8 cellular contexts compared by ENCODE assay signal in genomic region chr3:195659136-195659533, GRCh38.
A peak's percentile ranks its signal among the peaks of the same experiment; 100 is the strongest.
DNase-seq lines count a peak whose midpoint lies in the region; ATAC-seq and TF ChIP-seq lines count a peak whose summit lies in the region.
"Not testable (repeated sequence)": the region's sequence is repeated elsewhere in the genome, so short reads cannot be mapped to it uniquely, and the experiment has no call there.

No MANE protein-coding gene starts in this region.

- H3K27me3 ChIP-seq in IMR-90 (ENCODE audit: control insufficient read depth, insufficient read depth, low read length); left ventricle myocardium inferior (ENCODE audit: low read depth); neuron (ENCODE audit: insufficient read depth, low read length); vagina: not testable (repeated sequence)

- H2BK120ac ChIP-seq in IMR-90 (ENCODE audit: low read depth, low read length): not testable (repeated sequence)

- not testable (repeated sequence) for H3K79me1 ChIP-seq in IMR-90 (ENCODE audit: low read depth in 1 of 2, low read length in 2 of 2)

- not testable (repeated sequence) for H3K9me1 ChIP-seq in IMR-90 (ENCODE audit: insufficient read depth, low read length)

- H2AK5ac ChIP-seq in IMR-90 (ENCODE audit: low read depth, low read length): not testable (repeated sequence)

- DNase-seq in CD1c-positive myeloid dendritic cell (ENCODE audit: extremely low spot score): peak; percentile 5
- DNase-seq in IMR-90; T-cell; activated T-helper 1 cell treated with anti-CD3 and anti-CD28 coated beads, Interleukin-12 subunit alpha, Interleukin-12 subunit beta, Interleukin-2, Interleukin-4 antibody, amounts not matched to agents 30 ng/mL and 10 ng/mL and 1 ng/mL, durations not matched to agents 14 hours and 24 hours and 36 hours (ENCODE audit: low spot score); central memory CD8-positive, alpha-beta T cell (ENCODE audit: low spot score in 2 of 2); left ventricle myocardium inferior; vagina (ENCODE audit: extremely low spot score in 2 of 2): not testable (repeated sequence)

- not testable (repeated sequence) for H2BK20ac ChIP-seq in IMR-90 (ENCODE audit: low read depth, low read length)

- not testable (repeated sequence) for H3K27me3 Mint-ChIP-seq in T-cell; activated T-helper 1 cell treated with anti-CD3 and anti-CD28 coated beads, Interleukin-12 subunit alpha, Interleukin-12 subunit beta, Interleukin-2, Interleukin-4 antibody, amounts not matched to agents 30 ng/mL and 10 ng/mL and 1 ng/mL, durations not matched to agents 14 hours and 24 hours and 36 hours (ENCODE audit: insufficient read depth); central memory CD8-positive, alpha-beta T cell

- H2BK15ac ChIP-seq in IMR-90 (ENCODE audit: low read depth, low read length): not testable (repeated sequence)

- not testable (repeated sequence) for H3K9me3 ChIP-seq in IMR-90 (ENCODE audit: control insufficient read depth, insufficient read depth, low read length); left ventricle myocardium inferior (replicated peaks); neuron (ENCODE audit: low read length); vagina

- in situ Hi-C loops in IMR-90 (cut with MboI; ENCODE audit: low sequenced_read_pairs): not testable (repeated sequence)

- H3K27ac Mint-ChIP-seq in T-cell; activated T-helper 1 cell treated with anti-CD3 and anti-CD28 coated beads, Interleukin-12 subunit alpha, Interleukin-12 subunit beta, Interleukin-2, Interleukin-4 antibody, amounts not matched to agents 30 ng/mL and 10 ng/mL and 1 ng/mL, durations not matched to agents 14 hours and 24 hours and 36 hours; central memory CD8-positive, alpha-beta T cell (ENCODE audit: low read depth): not testable (repeated sequence)

- not testable (repeated sequence) for H3K4me1 ChIP-seq in IMR-90 (ENCODE audit: control insufficient read depth, insufficient read depth, low read length); neuron (ENCODE audit: insufficient read depth, low read length); vagina
- peaks cover 10% of the 10 kb centered on the region for H3K4me1 ChIP-seq in left ventricle myocardium inferior

- not testable (repeated sequence) for H3K4me1 Mint-ChIP-seq in T-cell; central memory CD8-positive, alpha-beta T cell
- H3K4me1 Mint-ChIP-seq in activated T-helper 1 cell treated with anti-CD3 and anti-CD28 coated beads, Interleukin-12 subunit alpha, Interleukin-12 subunit beta, Interleukin-2, Interleukin-4 antibody, amounts not matched to agents 30 ng/mL and 10 ng/mL and 1 ng/mL, durations not matched to agents 14 hours and 24 hours and 36 hours (ENCODE audit: low read depth): peaks cover 11% of the 10 kb centered on the region

- H4K8ac ChIP-seq in IMR-90 (ENCODE audit: low read depth in 2 of 2, low read length in 2 of 2): not testable (repeated sequence)

- H3K4me3 Mint-ChIP-seq in T-cell: peak overlapping the region; percentile 43 to 50 (median 48)
- peak overlapping the region; percentile 71 for H3K4me3 Mint-ChIP-seq in activated T-helper 1 cell treated with anti-CD3 and anti-CD28 coated beads, Interleukin-12 subunit alpha, Interleukin-12 subunit beta, Interleukin-2, Interleukin-4 antibody, amounts not matched to agents 30 ng/mL and 10 ng/mL and 1 ng/mL, durations not matched to agents 14 hours and 24 hours and 36 hours
- H3K4me3 Mint-ChIP-seq in central memory CD8-positive, alpha-beta T cell: peak overlapping the region; percentile 27

- H3K27ac ChIP-seq in IMR-90 (ENCODE audit: insufficient read depth, low read length); left ventricle myocardium inferior (replicated peaks); vagina: not testable (repeated sequence)

- not testable (repeated sequence) for H2AK9ac ChIP-seq in IMR-90 (replicated peaks; ENCODE audit: low read depth, low read length, poor library complexity)

- CTCF ChIA-PET in IMR-90 (lab: Yijun Ruan, JAX); T-cell (lab: Charles Lee): not testable (repeated sequence)

- TF ChIP-seq RAD21 in IMR-90 (IDR thresholded peaks at IDR 0.05; ENCODE audit: low read length): not testable (repeated sequence)

- H3K36me3 ChIP-seq in IMR-90 (ENCODE audit: control insufficient read depth, insufficient read depth, low read length); left ventricle myocardium inferior; neuron (ENCODE audit: insufficient read depth, low read length); vagina: not testable (repeated sequence)

- H3K4me3 ChIP-seq in IMR-90 (ENCODE audit: insufficient read depth, low read depth, low read length): not testable (repeated sequence)
- H3K4me3 ChIP-seq in left ventricle myocardium inferior: peak overlapping the region; percentile 77
- H3K4me3 ChIP-seq in neuron (ENCODE audit: low read length): peak overlapping the region; percentile 40
- H3K4me3 ChIP-seq in vagina: peak overlapping the region; percentile 26 to 58

- not testable (repeated sequence) for H3K14ac ChIP-seq in IMR-90 (replicated peaks; ENCODE audit: low read depth, low read length)

- H4K20me1 ChIP-seq in IMR-90 (ENCODE audit: insufficient read depth, low read length): not testable (repeated sequence)

- H3K36me3 Mint-ChIP-seq in T-cell; activated T-helper 1 cell treated with anti-CD3 and anti-CD28 coated beads, Interleukin-12 subunit alpha, Interleukin-12 subunit beta, Interleukin-2, Interleukin-4 antibody, amounts not matched to agents 30 ng/mL and 10 ng/mL and 1 ng/mL, durations not matched to agents 14 hours and 24 hours and 36 hours (ENCODE audit: low read depth): not testable (repeated sequence)
- H3K36me3 Mint-ChIP-seq in central memory CD8-positive, alpha-beta T cell (ENCODE audit: insufficient read depth): peaks cover 12% of the 10 kb centered on the region

- H3K9me3 Mint-ChIP-seq in T-cell; activated T-helper 1 cell treated with anti-CD3 and anti-CD28 coated beads, Interleukin-12 subunit alpha, Interleukin-12 subunit beta, Interleukin-2, Interleukin-4 antibody, amounts not matched to agents 30 ng/mL and 10 ng/mL and 1 ng/mL, durations not matched to agents 14 hours and 24 hours and 36 hours; central memory CD8-positive, alpha-beta T cell: not testable (repeated sequence)

- not testable (repeated sequence) for H2AFZ ChIP-seq in IMR-90 (replicated peaks; ENCODE audit: low read length, poor library complexity); neuron (ENCODE audit: low read depth, low read length)

- H3K18ac ChIP-seq in IMR-90 (ENCODE audit: low read depth, low read length): not testable (repeated sequence)

- not testable (repeated sequence) for H3K4ac ChIP-seq in IMR-90 (ENCODE audit: low read depth, low read length)

- not testable (repeated sequence) for H2BK5ac ChIP-seq in IMR-90 (ENCODE audit: low read depth, low read length, poor library complexity, severe bottlenecking)

- H3K56ac ChIP-seq in IMR-90 (ENCODE audit: extremely low read depth, insufficient read depth, low read length): not testable (repeated sequence)

- H4K5ac ChIP-seq in IMR-90 (ENCODE audit: low read depth, low read length): not testable (repeated sequence)

- POLR2A ChIA-PET in IMR-90 (lab: Charles Lee; ENCODE audit: unreplicated experiment); T-cell (lab: Charles Lee): not testable (repeated sequence)

- TF ChIP-seq POLR2A in IMR-90 (IDR thresholded peaks at IDR 0.05; ENCODE audit: low read depth, low read length); vagina (IDR thresholded peaks at IDR 0.05): not testable (repeated sequence)

- not testable (repeated sequence) for ATAC-seq in IMR-90 (ENCODE audit: low read depth); central memory CD8-positive, alpha-beta T cell (replicated peaks; ENCODE audit: extremely low read depth, poor library complexity, severe bottlenecking)
- ATAC-seq in T-cell (replicated peaks in 1 of 4): peak in 1 of 4 experiments; percentile 14

- TF ChIP-seq CTCF in IMR-90 (conservative IDR thresholded peaks at IDR 0.05; ENCODE audit: low read depth, low read length); left ventricle myocardium inferior (IDR thresholded peaks at IDR 0.05; ENCODE audit: borderline replicate concordance); vagina (IDR thresholded peaks at IDR 0.05): not testable (repeated sequence)

- H3K9ac ChIP-seq in IMR-90 (ENCODE audit: low read depth, low read length): not testable (repeated sequence)

- not testable (repeated sequence) for BruUV-seq in IMR-90 (replicated peaks; lab: Mats Ljungman, UMichigan)

- dilution Hi-C loops in IMR-90 (cut with HindIII; ENCODE audit: low sequenced_read_pairs, unreplicated experiment): not testable (repeated sequence)

- H4K91ac ChIP-seq in IMR-90 (ENCODE audit: insufficient read depth, low read depth, low read length): not testable (repeated sequence)

- intact Hi-C loops in IMR-90 (cut with micrococcal nuclease); activated T-helper 1 cell treated with anti-CD3 and anti-CD28 coated beads, Interleukin-12 subunit alpha, Interleukin-12 subunit beta, Interleukin-2, Interleukin-4 antibody, amounts not matched to agents 30 ng/mL and 10 ng/mL and 1 ng/mL, durations not matched to agents 14 hours and 24 hours and 36 hours (cut with micrococcal nuclease); left ventricle myocardium inferior (cut with micrococcal nuclease); vagina (cut with DNase I): not testable (repeated sequence)

- H3K23ac ChIP-seq in IMR-90 (ENCODE audit: low read depth, low read length): not testable (repeated sequence)

- peak overlapping the region; percentile 72 for H3K4me2 ChIP-seq in IMR-90 (ENCODE audit: low read depth, low read length)

- WGBS in IMR-90 (ENCODE audit: extremely low coverage in 2 of 2, insufficient read length in 1 of 2), 2 experiments: no CpG with 5 or more reads among the region's 7 CpGs

TF ChIP-seq in IMR-90, 13 proteins besides CTCF, POLR2A, EP300 and RAD21:
- peak; percentile 1; the same call in 1 of the 2 replicates for TF ChIP-seq CEBPB (IDR thresholded peaks at IDR 0.05; ENCODE audit: low read depth, low read length)
